1 cellular context compared by ENCODE assay signal in genomic region chr1:119613769-119614358, GRCh38.
TF ChIP-seq lines count a peak whose summit lies in the region.

No MANE protein-coding gene starts in this region.

TF ChIP-seq in GM12878, 131 proteins besides CTCF, POLR2A, EP300 and RAD21 (continued from another document):
- TF ChIP-seq ZNF687 (IDR thresholded peaks at IDR 0.05) = no peak
- TF ChIP-seq YY1 (IDR thresholded peaks at IDR 0.05; ENCODE audit: low read depth, low read length) = 0 out of 2 replicates have a peak, but pooled peaks have one; percentile 17
